In the genomic region with DNA sequence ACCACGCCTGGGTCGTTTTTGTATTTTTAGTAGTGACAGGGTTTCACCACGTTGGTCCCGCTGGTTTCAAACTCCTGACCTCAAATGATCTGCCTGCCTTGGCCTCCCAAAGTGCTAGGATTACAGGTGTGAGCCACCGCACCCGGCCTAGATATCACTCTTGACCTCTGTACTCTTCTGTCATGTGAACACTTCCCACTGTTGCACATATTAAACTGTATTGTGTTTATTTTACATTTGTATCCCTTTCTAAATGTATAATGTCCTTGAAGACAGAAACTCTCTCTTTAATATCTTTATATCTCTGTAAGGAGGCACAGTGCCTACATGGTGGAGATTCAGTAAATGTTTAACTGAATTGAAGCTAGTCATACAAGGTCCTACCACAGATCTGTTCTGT, we compare ENCODE assay signal across 31 cellular contexts. TPM values are rescaled to one million over a fixed set of nuclear protein-coding genes. Genes with fewer than 3 reads are reported as not detected.
"Had no signal": no experiment of that assay in that cellular context is flagged by ENCODE, and none has a peak within 500 bp of the region (broad histone marks: within the 10 kb centered on the region; RNA-seq: fewer than 3 reads in every experiment).

No MANE protein-coding gene starts in this region.

- H3K4me3 Mint-ChIP-seq: activated CD4-positive, alpha-beta T cell treated with anti-CD3 and anti-CD28 coated beads, Interleukin-2, amount 10 ng/mL, durations not matched to agents 24 days and 14 days; activated CD8-positive, alpha-beta T cell treated with anti-CD3 and anti-CD28 coated beads for 36 hours; activated naive CD4-positive, alpha-beta T cell treated with anti-CD3 and anti-CD28 coated beads, Interleukin-2, amount 10 ng/mL, durations not matched to agents 7 days and 5 days; activated T-helper 1 cell treated with anti-CD3 and anti-CD28 coated beads, Interleukin-12 subunit alpha, Interleukin-12 subunit beta, Interleukin-2, Interleukin-4 antibody, amounts not matched to agents 30 ng/mL and 10 ng/mL and 1 ng/mL, durations not matched to agents 14 hours and 24 hours and 36 hours; central memory CD8-positive, alpha-beta T cell; naive thymus-derived CD4-positive, alpha-beta T cell; T-helper 17 cell had no signal

- ATAC-seq: activated CD8-positive, alpha-beta T cell treated with anti-CD3 and anti-CD28 coated beads for 36 hours; esophagus mucosa; left cardiac atrium; naive thymus-derived CD4-positive, alpha-beta T cell; T-helper 17 cell had no signal

- H3K9me3 Mint-ChIP-seq: activated CD4-positive, alpha-beta T cell treated with anti-CD3 and anti-CD28 coated beads, Interleukin-2, amount 10 ng/mL, durations not matched to agents 24 days and 14 days; activated CD8-positive, alpha-beta T cell treated with anti-CD3 and anti-CD28 coated beads for 36 hours; activated naive CD4-positive, alpha-beta T cell treated with anti-CD3 and anti-CD28 coated beads, Interleukin-2, amount 10 ng/mL, durations not matched to agents 7 days and 5 days; activated T-helper 1 cell treated with anti-CD3 and anti-CD28 coated beads, Interleukin-12 subunit alpha, Interleukin-12 subunit beta, Interleukin-2, Interleukin-4 antibody, amounts not matched to agents 30 ng/mL and 10 ng/mL and 1 ng/mL, durations not matched to agents 14 hours and 24 hours and 36 hours; central memory CD8-positive, alpha-beta T cell; naive thymus-derived CD4-positive, alpha-beta T cell had no signal

- DNase-seq: activated CD4-positive, alpha-beta T cell treated with anti-CD3 and anti-CD28 coated beads, Interleukin-2, amount 10 ng/mL, durations not matched to agents 24 days and 14 days; activated CD4-positive, CD25-positive, alpha-beta regulatory T cell treated with anti-CD3 and anti-CD28 coated beads, Interleukin-2, amount 50 U/mL, for 72 hours; activated CD8-positive, alpha-beta T cell treated with anti-CD3 and anti-CD28 coated beads for 36 hours; activated effector memory CD4-positive, alpha-beta T cell treated with anti-CD3 and anti-CD28 coated beads, Interleukin-2, amount 50 U/mL, for 16 hours; activated naive CD4-positive, alpha-beta T cell treated with anti-CD3 and anti-CD28 coated beads, Interleukin-2, amount 10 ng/mL, durations not matched to agents 7 days and 5 days; foreskin fibroblast; head of caudate nucleus; hippocampal formation; left cardiac atrium; mammary epithelial cell; naive thymus-derived CD4-positive, alpha-beta T cell; ovary; retina; sigmoid colon; stimulated activated CD4-positive, alpha-beta T cell treated with anti-CD3 and anti-CD28 coated beads, Interleukin-1b, Interleukin-23, amount 100 ng/mL, for 48 hours; stimulated activated CD4-positive, alpha-beta T cell treated with anti-CD3 and anti-CD28 coated beads, Interleukin-4, amount 100 ng/mL, for 4 hours; stimulated activated CD8-positive, alpha-beta memory T cell treated with anti-CD3 and anti-CD28 coated beads, Interleukin-4, amount 100 ng/mL, for 48 hours; stimulated activated naive CD4-positive, alpha-beta T cell; T-helper 17 cell; T1000; tibial artery; WERI-Rb-1 had no signal

- H3K27me3 Mint-ChIP-seq: activated CD4-positive, alpha-beta T cell treated with anti-CD3 and anti-CD28 coated beads, Interleukin-2, amount 10 ng/mL, durations not matched to agents 24 days and 14 days; activated CD8-positive, alpha-beta T cell treated with anti-CD3 and anti-CD28 coated beads for 36 hours; activated naive CD4-positive, alpha-beta T cell treated with anti-CD3 and anti-CD28 coated beads, Interleukin-2, amount 10 ng/mL, durations not matched to agents 7 days and 5 days; central memory CD8-positive, alpha-beta T cell; naive thymus-derived CD4-positive, alpha-beta T cell; progenitor cell of endocrine pancreas; T-helper 17 cell had no signal

- H3K4me1 Mint-ChIP-seq: activated naive CD4-positive, alpha-beta T cell treated with anti-CD3 and anti-CD28 coated beads, Interleukin-2, amount 10 ng/mL, durations not matched to agents 7 days and 5 days; central memory CD8-positive, alpha-beta T cell had no signal

- H3K27ac Mint-ChIP-seq: activated CD4-positive, alpha-beta T cell treated with anti-CD3 and anti-CD28 coated beads, Interleukin-2, amount 10 ng/mL, durations not matched to agents 24 days and 14 days; activated CD8-positive, alpha-beta T cell treated with anti-CD3 and anti-CD28 coated beads for 36 hours; activated naive CD4-positive, alpha-beta T cell treated with anti-CD3 and anti-CD28 coated beads, Interleukin-2, amount 10 ng/mL, durations not matched to agents 7 days and 5 days; activated T-helper 1 cell treated with anti-CD3 and anti-CD28 coated beads, Interleukin-12 subunit alpha, Interleukin-12 subunit beta, Interleukin-2, Interleukin-4 antibody, amounts not matched to agents 30 ng/mL and 10 ng/mL and 1 ng/mL, durations not matched to agents 14 hours and 24 hours and 36 hours; progenitor cell of endocrine pancreas; T-helper 17 cell had no signal

RNA-seq across cellular contexts. Expression of a gene that starts 59.5 kb away (rescaled TPM):
- total RNA-seq: bronchial epithelial cell, dermis microvascular lymphatic vessel endothelial cell, esophagus mucosa, left cardiac atrium, liver, mammary epithelial cell, smooth muscle cell, suprapubic skin had no signal
